Comparison of ENCODE assay signal across 1 cellular context in genomic region chr14:104096751-104097700, GRCh38.
TF ChIP-seq lines count a peak whose summit lies in the region.

No MANE protein-coding gene starts in this region.

TF ChIP-seq in GM23338, 12 proteins besides CTCF, POLR2A, EP300 and RAD21 (continued from another document):
- TF ChIP-seq ZNF331 (CRISPR knock-in tag; IDR thresholded peaks at IDR 0.05; ENCODE audit: low read depth) (no peak), NANOG (IDR thresholded peaks at IDR 0.05; ENCODE audit: borderline replicate concordance) (no peak), ETS1 (IDR thresholded peaks at IDR 0.05) (no peak), EZH2 (IDR thresholded peaks at IDR 0.05; ENCODE audit: low read depth, unreplicated experiment) (no peak), STAT1 (IDR thresholded peaks at IDR 0.05; ENCODE audit: unreplicated experiment) (no peak), REST (IDR thresholded peaks at IDR 0.05; ENCODE audit: unreplicated experiment) (no peak)
